In the genomic region with DNA sequence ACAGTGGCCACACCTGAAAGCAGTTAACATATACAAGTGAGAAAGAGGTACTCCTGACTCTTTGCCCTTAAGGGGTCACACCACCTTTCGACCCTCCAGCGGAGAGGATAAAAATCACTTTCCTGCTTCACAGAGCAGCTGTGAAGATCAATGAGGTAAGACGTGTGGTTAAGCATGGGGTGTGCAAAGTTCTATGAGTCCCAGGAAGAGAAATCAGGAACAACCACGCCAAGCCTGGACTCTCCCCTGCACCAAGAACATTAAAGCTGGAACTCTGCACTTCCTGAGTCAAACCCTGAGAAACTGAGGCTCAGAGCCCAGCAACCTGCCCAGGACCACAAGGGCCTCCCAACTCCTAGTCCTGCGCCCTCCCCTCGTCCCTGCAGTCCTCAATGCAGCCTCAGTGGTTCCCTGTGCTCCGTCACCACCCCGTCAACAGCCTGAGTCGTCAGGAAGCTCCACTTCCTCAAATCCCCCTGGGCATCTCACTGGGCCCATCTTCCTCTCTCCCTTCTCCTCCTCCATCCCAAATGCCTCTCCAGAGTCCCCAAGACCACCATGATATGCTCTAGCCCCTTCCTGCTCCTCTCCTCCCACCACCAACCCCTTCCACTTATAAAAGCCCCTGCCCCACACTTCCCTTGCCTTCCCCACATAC, we compare ENCODE assay signal across 1 cellular context.
TF ChIP-seq lines count a peak whose summit lies in the region.

No MANE protein-coding gene starts in this region.

TF ChIP-seq in H1, 55 proteins besides CTCF, POLR2A, EP300 and RAD21:
- TF ChIP-seq POLR2AphosphoS5 (IDR thresholded peaks at IDR 0.05; ENCODE audit: low read depth, low read length) (peak; percentile 47; the same call in 1 of the 2 replicates), SUZ12 (IDR thresholded peaks at IDR 0.05; ENCODE audit: low read length) (no peak)
